21 cellular contexts compared by ENCODE assay signal in genomic region chr6:131572686-131573415, GRCh38. TPM values are rescaled to one million over a fixed set of nuclear protein-coding genes. Genes with fewer than 3 reads are reported as not detected.
DNase-seq lines count a peak whose midpoint lies in the region; ATAC-seq and TF ChIP-seq lines count a peak whose summit lies in the region.
"Had no signal": no experiment of that assay in that cellular context is flagged by ENCODE, and none has a peak within 500 bp of the region (broad histone marks: within the 10 kb centered on the region; RNA-seq: fewer than 3 reads in every experiment).

TSS of gene ARG1 (plus strand) at chr6:131573226. CDS start at chr6:131573283, 57 bp downstream.

- no peak within 1 kb of the TSS for H3K4me3 Mint-ChIP-seq in endodermal cell
- H3K4me3 Mint-ChIP-seq: CD4-positive, alpha-beta T cell had no signal

- H3K4me1 ChIP-seq in endodermal cell (ENCODE audit: control insufficient read depth, insufficient read depth, low read length) = peaks cover 3% of the 10 kb centered on the region
- peaks cover 0 to 27% (median 5%) of the 10 kb centered on the region in 4 donors for H3K4me1 ChIP-seq in right lobe of liver
- H3K4me1 ChIP-seq in neutrophil (ENCODE audit: control insufficient read depth in 1 of 2, insufficient read depth in 1 of 2, low read depth in 1 of 2, low read length in 1 of 2) = peaks cover 60 to 66% of the 10 kb centered on the region in 2 experiments
- H3K4me1 ChIP-seq in transverse colon = no peaks in the 10 kb centered on the region
- H3K4me1 ChIP-seq: Caco-2 had no signal

- H3K27me3 ChIP-seq in endodermal cell (ENCODE audit: control insufficient read depth, insufficient read depth, low read length, poor library complexity, severe bottlenecking) = no peaks in the 10 kb centered on the region
- H3K27me3 ChIP-seq in right lobe of liver = no peaks in the 10 kb centered on the region
- no peaks in the 10 kb centered on the region for H3K27me3 ChIP-seq in neutrophil
- no peaks in the 10 kb centered on the region for H3K27me3 ChIP-seq in transverse colon

- peaks cover 7% of the 10 kb centered on the region for H3K4me1 Mint-ChIP-seq in endodermal cell

- H3K36me3 ChIP-seq in endodermal cell (ENCODE audit: control insufficient read depth, insufficient read depth, low read length) (no peaks in the 10 kb centered on the region), right lobe of liver (peaks cover 0 to 20% (median 6%) of the 10 kb centered on the region in 4 donors), neutrophil (peaks cover 10% of the 10 kb centered on the region), transverse colon (peaks cover 0 to 8% (median 0%) of the 10 kb centered on the region in 4 donors)

- H3K27ac ChIP-seq in endodermal cell (ENCODE audit: low read depth, low read length) (no peak within 1 kb of the TSS), right lobe of liver (peak within 1 kb of the TSS; percentile 84 to 98 (median 95)), neutrophil (peak within 1 kb of the TSS; percentile 90), transverse colon (no peak within 1 kb of the TSS)

- peaks cover 1% of the 10 kb centered on the region for H3K36me3 Mint-ChIP-seq in endodermal cell (ENCODE audit: low read depth)

- intact Hi-C loops in right lobe of liver (cut with DNase I) (no loop called here), transverse colon (cut with DNase I; ENCODE audit: low total_unique reads) (no loop called here)

- 81 to 91% methylated on average over 5 to 6 of the region's 6 CpGs for WGBS in endodermal cell (ENCODE audit: insufficient coverage in 1 of 2, insufficient read length in 1 of 2), 2 experiments
- WGBS in right lobe of liver (ENCODE audit: insufficient coverage, low coverage, low lambda C conversion rate, missing lambda C conversion rate) = 45% methylated on average over 6 of the region's 6 CpGs
- 88 to 94% methylated on average over 5 to 6 of the region's 6 CpGs for WGBS in transverse colon (ENCODE audit: low coverage in 1 of 2), 2 donors

- TF ChIP-seq POLR2A in right lobe of liver (IDR thresholded peaks at IDR 0.05) = peak; percentile 98
- no peak for TF ChIP-seq POLR2A in transverse colon (IDR thresholded peaks at IDR 0.05)

- H3K27me3 Mint-ChIP-seq in endodermal cell (ENCODE audit: insufficient read depth) = peaks cover 49% of the 10 kb centered on the region
- H3K27me3 Mint-ChIP-seq: CD4-positive, alpha-beta T cell had no signal

- no peak for TF ChIP-seq EP300 in transverse colon (IDR thresholded peaks at IDR 0.05; ENCODE audit: low read depth)

- peak; percentile 66 for DNase-seq in endodermal cell
- peak in 1 of 3 donors; percentile 80 for DNase-seq in right lobe of liver
- DNase-seq in transverse colon = no peak
- no peak for DNase-seq in SKM-1 (lab: John Stamatoyannopoulos, UW; ENCODE audit: unreplicated experiment)
- DNase-seq: Caco-2; CD4-positive, alpha-beta T cell; DMS 273 treated with DMSO at 0.1 percent for 48 hours; DMS79 treated with DMSO at 0.1 percent for 48 hours; H7; KBM-7; MM.1S; NCI-H1048; NCI-H1417 treated with DMSO at 0.1 percent for 48 hours; NCI-H187; NCI-H446 treated with DMSO at 0.1 percent for 48 hours; NCI-H526 treated with DMSO at 0.1 percent for 48 hours; OCI-M1 had no signal

- in situ Hi-C loops in transverse colon (cut with MboI; ENCODE audit: low pct_ligation_motif_present in 1 of 4, low pct_unique_long_range_greater_than_20kb in 1 of 4, low sequenced_read_pairs in 3 of 4) = no loop called here

- no peaks in the 10 kb centered on the region for H3K9me3 Mint-ChIP-seq in endodermal cell
- H3K9me3 Mint-ChIP-seq: CD4-positive, alpha-beta T cell had no signal

- H3K9me3 ChIP-seq in endodermal cell (ENCODE audit: control insufficient read depth, low read length) = no peaks in the 10 kb centered on the region
- no peaks in the 10 kb centered on the region for H3K9me3 ChIP-seq in right lobe of liver
- H3K9me3 ChIP-seq in neutrophil = no peaks in the 10 kb centered on the region
- no peaks in the 10 kb centered on the region for H3K9me3 ChIP-seq in transverse colon
- H3K9me3 ChIP-seq: Caco-2 had no signal

- no peak for TF ChIP-seq CTCF in endodermal cell (conservative IDR thresholded peaks at IDR 0.05)
- TF ChIP-seq CTCF in right lobe of liver (IDR thresholded peaks at IDR 0.05) = no peak
- no peak for TF ChIP-seq CTCF in neutrophil (IDR thresholded peaks at IDR 0.05)
- no peak for TF ChIP-seq CTCF in transverse colon (IDR thresholded peaks at IDR 0.05)

- H3K9ac ChIP-seq in endodermal cell (ENCODE audit: extremely low read depth, low read length, poor library complexity, severe bottlenecking) = no peak within 1 kb of the TSS

- H3K27ac Mint-ChIP-seq in endodermal cell = no peak within 1 kb of the TSS
- H3K27ac Mint-ChIP-seq: CD4-positive, alpha-beta T cell had no signal

- H3K4me3 ChIP-seq in endodermal cell (ENCODE audit: low read length) (no peak within 1 kb of the TSS), right lobe of liver (peak within 1 kb of the TSS; percentile 24 to 59 (median 49)), neutrophil (ENCODE audit: low read depth in 1 of 2, low read length in 1 of 2) (peak within 1 kb of the TSS; percentile 48 to 83), transverse colon (no peak within 1 kb of the TSS)

- ATAC-seq in right lobe of liver (peak; percentile 55 to 80 (median 74)), HG03460 (IDR thresholded peaks at IDR 0.05; ENCODE audit: unreplicated experiment) (no peak), HG03442 (IDR thresholded peaks at IDR 0.05; ENCODE audit: unreplicated experiment) (no peak)

RNA-seq across cellular contexts. Expression of gene ARG1, which starts in this region (rescaled TPM):
- total RNA-seq in endodermal cell = not detected
- polyA plus RNA-seq in endodermal cell (2013, experiment 1 of 2) = not detected
- polyA plus RNA-seq in endodermal cell (2013, experiment 2 of 2) = 0.17 TPM
- 1,000 to 10,000 TPM in 2 of 6 experiments, 100 to 1,000 TPM in 4; 428 to 1,179 (median 813) TPM for total RNA-seq in right lobe of liver
- total RNA-seq in transverse colon = not detected
- total RNA-seq: Caco-2, H7 had no signal
- polyA plus RNA-seq: BJ had no signal

Comparison
In these comparisons a context has a peak if more than half of its experiments do, and no peak if none do; other contexts are left out.
1. RNA of gene ARG1 (total RNA-seq): 428 to 1,179 TPM in right lobe of liver; not detected in endodermal cell and not detected in transverse colon; every median in the first group is over 100 times any median in the second.
2. Peak in DNase-seq in endodermal cell; RNA of the gene not detected or under 1 TPM.
3. H3K27ac ChIP-seq: peak in right lobe of liver (3 of 3) and neutrophil (single experiment); none in endodermal cell (single experiment) and transverse colon (0 of 4).
4. H3K4me3 ChIP-seq: peak in right lobe of liver (3 of 3) and neutrophil (2 of 2); none in endodermal cell (single experiment) and transverse colon (0 of 4).
5. ATAC-seq: peak in right lobe of liver (4 of 4); none in HG03460 (single experiment) and HG03442 (single experiment).